ENCODE assay signal across 16 cellular contexts in genomic region chr5:95446560-95447221, GRCh38. TPM values are rescaled to one million over a fixed set of nuclear protein-coding genes. Genes with fewer than 3 reads are reported as not detected.
DNase-seq lines count a peak whose midpoint lies in the region; ATAC-seq, FAIRE-seq and TF ChIP-seq lines count a peak whose summit lies in the region.
"Had no signal": no experiment of that assay in that cellular context is flagged by ENCODE, and none has a peak within 500 bp of the region (broad histone marks: within the 10 kb centered on the region; RNA-seq: fewer than 3 reads in every experiment).

No MANE protein-coding gene starts in this region.

- H3K4me3 ChIP-seq in IMR-90 (ENCODE audit: insufficient read depth, low read depth, low read length) (no peak overlapping the region), astrocyte (ENCODE audit: insufficient read depth, low read depth, low read length) (no peak overlapping the region), Peyer's patch (no peak overlapping the region)
- H3K4me3 ChIP-seq: HAP-1, right lobe of liver, SJSA1, thoracic aorta had no signal

- FAIRE-seq in astrocyte (lab: Jason Lieb, UNC) = no peak

- H3K9ac ChIP-seq in IMR-90 (ENCODE audit: low read depth, low read length) (no peak overlapping the region), astrocyte (ENCODE audit: low read length) (no peak overlapping the region)

- TF ChIP-seq POLR2A in IMR-90 (IDR thresholded peaks at IDR 0.05; ENCODE audit: low read depth, low read length) = no peak
- TF ChIP-seq POLR2A in Peyer's patch (IDR thresholded peaks at IDR 0.05) = no peak

- H3K9me3 ChIP-seq in IMR-90 (ENCODE audit: control insufficient read depth, insufficient read depth, low read length) (no peaks in the 10 kb centered on the region), astrocyte (ENCODE audit: insufficient read depth, low read depth, low read length) (no peaks in the 10 kb centered on the region), Peyer's patch (no peaks in the 10 kb centered on the region)
- H3K9me3 ChIP-seq: HAP-1, right lobe of liver, SJSA1, thoracic aorta had no signal

- in situ Hi-C loops in IMR-90 (cut with MboI; ENCODE audit: low sequenced_read_pairs) = no loop called here

- no TSS peak for BruUV-seq in IMR-90 (replicated peaks; lab: Mats Ljungman, UMichigan)

- TF ChIP-seq RAD21 in IMR-90 (IDR thresholded peaks at IDR 0.05; ENCODE audit: low read length) = no peak

- H4K8ac ChIP-seq in IMR-90 (ENCODE audit: low read depth in 2 of 2, low read length in 2 of 2) = no peak overlapping the region

- H2BK20ac ChIP-seq in IMR-90 (ENCODE audit: low read depth, low read length) = no peak overlapping the region

- no peaks in the 10 kb centered on the region for H3K9me1 ChIP-seq in IMR-90 (ENCODE audit: insufficient read depth, low read length)

- peak overlapping the region; percentile 66 for H3K4me3 Mint-ChIP-seq in astrocyte (ENCODE audit: unreplicated experiment)
- H3K4me3 Mint-ChIP-seq: activated CD4-positive, alpha-beta T cell treated with anti-CD3 and anti-CD28 coated beads, Interleukin-2, amount 10 ng/mL, durations not matched to agents 7 days and 5 days had no signal

- H2BK5ac ChIP-seq in IMR-90 (ENCODE audit: low read depth, low read length, poor library complexity, severe bottlenecking) = no peak overlapping the region

- no peaks in the 10 kb centered on the region for H3K9me3 Mint-ChIP-seq in astrocyte (ENCODE audit: unreplicated experiment)
- H3K9me3 Mint-ChIP-seq: activated CD4-positive, alpha-beta T cell treated with anti-CD3 and anti-CD28 coated beads, Interleukin-2, amount 10 ng/mL, durations not matched to agents 7 days and 5 days had no signal

- no peak overlapping the region for H2BK120ac ChIP-seq in IMR-90 (ENCODE audit: low read depth, low read length)

- POLR2A ChIA-PET in IMR-90 (lab: Charles Lee; ENCODE audit: unreplicated experiment) = no interaction called here

- H3K27ac ChIP-seq in IMR-90 (ENCODE audit: insufficient read depth, low read length) (no peak overlapping the region), astrocyte (ENCODE audit: low read depth, low read length) (peak overlapping the region; percentile 14), Peyer's patch (no peak overlapping the region)
- H3K27ac ChIP-seq: right lobe of liver, SJSA1, thoracic aorta had no signal

- H3K4me1 Mint-ChIP-seq in astrocyte (ENCODE audit: low read depth, unreplicated experiment) = peaks cover 45% of the 10 kb centered on the region
- H3K4me1 Mint-ChIP-seq: activated CD4-positive, alpha-beta T cell treated with anti-CD3 and anti-CD28 coated beads, Interleukin-2, amount 10 ng/mL, durations not matched to agents 7 days and 5 days had no signal

- ATAC-seq in IMR-90 (ENCODE audit: low read depth) = no peak
- ATAC-seq in GM21737 (IDR thresholded peaks at IDR 0.05; ENCODE audit: unreplicated experiment) = no peak
- ATAC-seq in GM19455 (IDR thresholded peaks at IDR 0.05; ENCODE audit: unreplicated experiment) = no peak
- ATAC-seq: right lobe of liver had no signal

- H2BK15ac ChIP-seq in IMR-90 (ENCODE audit: low read depth, low read length) = no peak overlapping the region

- no CpG with 5 or more reads among the region's 1 CpG for WGBS in IMR-90 (ENCODE audit: extremely low coverage in 2 of 2, insufficient read length in 1 of 2), 2 experiments

- H3K23ac ChIP-seq in IMR-90 (ENCODE audit: low read depth, low read length) = no peak overlapping the region

- H3K4me2 ChIP-seq in IMR-90 (ENCODE audit: low read depth, low read length) (no peak overlapping the region), astrocyte (ENCODE audit: low read length) (peak overlapping the region; percentile 31)

- 0 out of 2 replicates have a peak, but pooled peaks cover 2% of the 10 kb centered on the region for H3K4me1 ChIP-seq in IMR-90 (ENCODE audit: control insufficient read depth, insufficient read depth, low read length)
- peaks cover 20% of the 10 kb centered on the region for H3K4me1 ChIP-seq in astrocyte (ENCODE audit: insufficient read depth, low read length)
- H3K4me1 ChIP-seq in Peyer's patch = no peaks in the 10 kb centered on the region
- H3K4me1 ChIP-seq: right lobe of liver, SJSA1 had no signal

- H3K27ac Mint-ChIP-seq in astrocyte (ENCODE audit: unreplicated experiment) = peak overlapping the region; percentile 85
- H3K27ac Mint-ChIP-seq: activated CD4-positive, alpha-beta T cell treated with anti-CD3 and anti-CD28 coated beads, Interleukin-2, amount 10 ng/mL, durations not matched to agents 7 days and 5 days had no signal

- H3K79me2 ChIP-seq in astrocyte (ENCODE audit: insufficient read depth, low read length) = no peaks in the 10 kb centered on the region

- intact Hi-C loops in IMR-90 (cut with micrococcal nuclease) = no loop called here

- H4K20me1 ChIP-seq in IMR-90 (ENCODE audit: insufficient read depth, low read length) = no peaks in the 10 kb centered on the region
- no peaks in the 10 kb centered on the region for H4K20me1 ChIP-seq in astrocyte (ENCODE audit: insufficient read depth, low read length)

- no peak overlapping the region for H3K18ac ChIP-seq in IMR-90 (ENCODE audit: low read depth, low read length)

- DNase-seq in IMR-90 (peak; percentile 7), astrocyte (ENCODE audit: low read depth) (peak; percentile 80), glomerular visceral epithelial cell (ENCODE audit: extremely low spot score) (peak; percentile 79), Peyer's patch (no peak)
- DNase-seq in stimulated activated CD4-positive, alpha-beta T cell treated with anti-CD3 and anti-CD28 coated beads, Interleukin-1b, Interleukin-23, amount 100 ng/mL, for 48 hours = no peak
- DNase-seq: activated CD4-positive, alpha-beta T cell treated with anti-CD3 and anti-CD28 coated beads, Interleukin-2, amount 10 ng/mL, durations not matched to agents 7 days and 5 days; activated naive CD4-positive, alpha-beta T cell treated with anti-CD3 and anti-CD28 coated beads, Interleukin-2, amount 50 U/mL, for 16 hours; activated T-cell treated with anti-CD3 and anti-CD28 coated beads for 4 hours; DMS79; right lobe of liver had no signal

- no peak overlapping the region for H4K91ac ChIP-seq in IMR-90 (ENCODE audit: insufficient read depth, low read depth, low read length)

- H3K27me3 Mint-ChIP-seq in astrocyte (ENCODE audit: low read depth, unreplicated experiment) = no peaks in the 10 kb centered on the region

- no peaks in the 10 kb centered on the region for H3K79me1 ChIP-seq in IMR-90 (ENCODE audit: low read depth in 1 of 2, low read length in 2 of 2)

- H3K36me3 Mint-ChIP-seq in astrocyte (ENCODE audit: low read depth, unreplicated experiment) = peaks cover 3% of the 10 kb centered on the region

- TF ChIP-seq CTCF in IMR-90 (conservative IDR thresholded peaks at IDR 0.05; ENCODE audit: low read depth, low read length) = no peak
- no peak for TF ChIP-seq CTCF in astrocyte (IDR thresholded peaks at IDR 0.05; ENCODE audit: insufficient read depth, low read depth, low read length)
- TF ChIP-seq CTCF in Peyer's patch (IDR thresholded peaks at IDR 0.05) = no peak

- H2AK9ac ChIP-seq in IMR-90 (replicated peaks; ENCODE audit: low read depth, low read length, poor library complexity) = no peak overlapping the region

- no peak overlapping the region for H3K56ac ChIP-seq in IMR-90 (ENCODE audit: extremely low read depth, insufficient read depth, low read length)

- no peak overlapping the region for H3K4ac ChIP-seq in IMR-90 (ENCODE audit: low read depth, low read length)

- dilution Hi-C loops in IMR-90 (cut with HindIII; ENCODE audit: low sequenced_read_pairs, unreplicated experiment) = no loop called here

- H3K27me3 ChIP-seq in IMR-90 (ENCODE audit: control insufficient read depth, insufficient read depth, low read length) (peaks cover under 1% of the 10 kb centered on the region; the same call in 1 of the 2 replicates), astrocyte (ENCODE audit: insufficient read depth, low read length) (no peaks in the 10 kb centered on the region), Peyer's patch (no peaks in the 10 kb centered on the region)
- H3K27me3 ChIP-seq: right lobe of liver, SJSA1 had no signal

- no peaks in the 10 kb centered on the region for H3K36me3 ChIP-seq in IMR-90 (ENCODE audit: control insufficient read depth, insufficient read depth, low read length)
- no peaks in the 10 kb centered on the region for H3K36me3 ChIP-seq in astrocyte (ENCODE audit: insufficient read depth, low read length)
- H3K36me3 ChIP-seq in Peyer's patch = no peaks in the 10 kb centered on the region
- H3K36me3 ChIP-seq: HAP-1, right lobe of liver, SJSA1, thoracic aorta had no signal

- H2AFZ ChIP-seq in IMR-90 (replicated peaks; ENCODE audit: low read length, poor library complexity) (no peak overlapping the region), astrocyte (ENCODE audit: low read depth, low read length) (no peak overlapping the region)

- H2AK5ac ChIP-seq in IMR-90 (ENCODE audit: low read depth, low read length) = no peak overlapping the region

- no peak overlapping the region for H4K5ac ChIP-seq in IMR-90 (ENCODE audit: low read depth, low read length)

- CTCF ChIA-PET in IMR-90 (lab: Yijun Ruan, JAX) = no interaction called here

- H3K14ac ChIP-seq in IMR-90 (replicated peaks; ENCODE audit: low read depth, low read length) = no peak overlapping the region

TF ChIP-seq in IMR-90, 13 proteins besides CTCF, POLR2A, EP300 and RAD21:
- TF ChIP-seq MAFK (IDR thresholded peaks at IDR 0.05; ENCODE audit: low read depth, low read length) (no peak), CEBPB (IDR thresholded peaks at IDR 0.05; ENCODE audit: low read depth, low read length) (no peak), MXI1 (IDR thresholded peaks at IDR 0.05; ENCODE audit: borderline replicate concordance, low read depth, low read length) (no peak), BHLHE40 (IDR thresholded peaks at IDR 0.05; ENCODE audit: low read depth, low read length) (no peak)

RNA-seq across cellular contexts. Expression of gene FAM81B, which starts 55.5 kb away (rescaled TPM):
- total RNA-seq in IMR-90 (2012; rRNA removed) (not detected in 2 replicates), astrocyte (0.52 and 0.67 TPM in 2 replicates), Peyer's patch (not detected)
- polyA plus RNA-seq in IMR-90 (2012; rRNA removed) = not detected in 2 replicates
- not detected in 2 replicates for polyA plus RNA-seq in IMR-90 (2012; cell fraction: cytosol; rRNA removed)
- polyA plus RNA-seq in IMR-90 (2012; cell fraction: nucleus; rRNA removed; ENCODE audit: low replicate concordance) = not detected in 2 replicates
- total RNA-seq: activated CD4-positive, alpha-beta T cell treated with anti-CD3 and anti-CD28 coated beads, Interleukin-2, amount 10 ng/mL, durations not matched to agents 7 days and 5 days; cardiac septum; right lobe of liver; SJSA1; thoracic aorta had no signal

Comparison
In these comparisons a context has a peak if more than half of its experiments do, and no peak if none do; other contexts are left out.
1. DNase-seq: peak in IMR-90 (single experiment), astrocyte (single experiment) and glomerular visceral epithelial cell (single experiment); none in stimulated activated CD4-positive, alpha-beta T cell treated with anti-CD3 and anti-CD28 coated beads, Interleukin-1b, Interleukin-23, amount 100 ng/mL, for 48 hours (single experiment) and Peyer's patch (0 of 3).